8 cellular contexts compared by ENCODE assay signal in the genomic region with DNA sequence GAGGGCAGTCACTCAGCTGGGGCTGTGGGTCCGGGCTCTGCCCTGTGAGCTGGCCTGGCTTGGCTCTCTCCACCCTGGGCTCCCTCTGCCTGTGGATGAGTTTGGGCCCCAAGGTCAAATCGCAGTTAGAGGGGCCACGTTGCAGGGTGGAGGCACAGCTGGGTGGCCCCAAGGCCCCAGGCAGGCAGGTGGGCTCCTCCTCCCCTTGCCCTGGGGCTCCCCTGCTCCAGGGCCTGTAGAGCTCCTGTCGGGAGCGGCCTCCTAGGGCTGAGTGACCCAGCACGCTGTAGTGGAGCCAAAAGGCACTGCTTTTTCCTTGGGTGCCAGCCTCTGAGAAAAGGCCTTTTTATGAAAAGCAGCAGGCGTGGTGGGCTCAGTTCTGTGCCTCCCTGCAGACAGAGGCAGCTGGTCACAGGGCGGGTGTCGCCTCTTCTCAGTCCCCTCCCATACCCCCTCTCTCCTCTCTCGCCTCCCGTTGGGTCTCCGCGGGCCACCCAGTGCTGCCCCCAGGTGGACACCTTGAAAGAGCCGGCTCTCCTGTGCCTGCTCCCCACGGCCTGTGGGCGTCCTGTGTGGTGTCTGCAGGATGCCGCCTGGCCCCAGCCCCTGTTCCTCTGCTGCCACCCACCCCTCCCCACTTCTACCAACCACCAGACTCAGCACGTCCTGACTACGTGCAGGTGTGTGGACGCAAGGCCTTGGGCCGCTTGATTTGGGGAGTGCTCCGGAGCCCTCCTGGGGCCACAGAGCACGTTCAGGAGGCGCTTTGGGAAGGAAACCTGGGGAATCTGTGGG. TPM values are rescaled to one million over a fixed set of nuclear protein-coding genes. Genes with fewer than 3 reads are reported as not detected.
DNase-seq lines count a peak whose midpoint lies in the region; ATAC-seq and TF ChIP-seq lines count a peak whose summit lies in the region.

No MANE protein-coding gene starts in this region.

- H3K4me3 ChIP-seq in A673 (ENCODE audit: low read depth, low read length, poor library complexity, severe bottlenecking) (no peak overlapping the region), epithelial cell of proximal tubule (ENCODE audit: low read depth, low read length) (no peak overlapping the region), thoracic aorta (no peak overlapping the region)

- in situ Hi-C loops in GM13977 (cut with MboI; ENCODE audit: low pct_unique_long_range_greater_than_20kb, low sequenced_read_pairs, unreplicated experiment), result no loop called here

- H3K4me3 Mint-ChIP-seq in nephron, result no peak overlapping the region

- POLR2A ChIA-PET in A673 (lab: Charles Lee; ENCODE audit: low non-redundant PET), result no interaction called here

- H3K4me1 ChIP-seq in A673 (ENCODE audit: insufficient read depth, low read length, poor library complexity, severe bottlenecking), result no peaks in the 10 kb centered on the region
- peaks cover 0 to 8% of the 10 kb centered on the region in 2 donors for H3K4me1 ChIP-seq in thoracic aorta (ENCODE audit: control insufficient read depth in 1 of 2, low read depth in 2 of 2)

- H3K27ac Mint-ChIP-seq in nephron, result no peak overlapping the region

- no TSS peak for BruUV-seq in A673 (replicated peaks; lab: Mats Ljungman, UMichigan)

- no peak for ATAC-seq in thoracic aorta (ENCODE audit: insufficient number of reproducible peaks, low FRiP score, low read depth)

- no peaks in the 10 kb centered on the region for H3K27me3 Mint-ChIP-seq in nephron (ENCODE audit: low read depth)

- CTCF ChIA-PET in A673 (lab: Charles Lee), result interaction anchor here (0.6 to 1.0 kb wide), 2 partner anchors 135 to 146 kb away, joined by 3 to 5 read pairs; no protein-coding TSS in a partner anchor

- H3K27ac ChIP-seq in A673 (ENCODE audit: low read depth, low read length, poor library complexity, severe bottlenecking) (peak overlapping the region; percentile 50), thoracic aorta (no peak overlapping the region)

- DNase-seq in A673 (ENCODE audit: low spot score) (peak; percentile 77), GM13977 (ENCODE audit: low spot score) (peak; percentile 89), NCI-H345 (lab: John Stamatoyannopoulos, UW) (peak; percentile 37), epithelial cell of proximal tubule (ENCODE audit: low read depth) (no peak), thoracic aorta (ENCODE audit: low spot score) (no peak), ureter (ENCODE audit: low spot score) (no peak)
- DNase-seq in activated CD8-positive, alpha-beta memory T cell treated with anti-CD3 and anti-CD28 coated beads for 4 hours (ENCODE audit: low read depth in 2 of 2), result peak; percentile 30 to 56

- H3K27me3 ChIP-seq in A673 (replicated peaks; ENCODE audit: insufficient read depth, low read depth, low read length, poor library complexity) (no peaks in the 10 kb centered on the region), thoracic aorta (replicated peaks; ENCODE audit: insufficient read depth) (no peaks in the 10 kb centered on the region)

- H3K9me3 ChIP-seq in A673 (ENCODE audit: low read depth, low read length, poor library complexity, severe bottlenecking) (no peaks in the 10 kb centered on the region), thoracic aorta (no peaks in the 10 kb centered on the region)

- peaks cover 11% of the 10 kb centered on the region for H3K4me1 Mint-ChIP-seq in nephron

- no peaks in the 10 kb centered on the region for H3K9me3 Mint-ChIP-seq in nephron

- TF ChIP-seq CTCF in A673 (conservative IDR thresholded peaks at IDR 0.05; ENCODE audit: low read depth, low read length), result peak; percentile 74
- peak; percentile 80 for TF ChIP-seq CTCF in GM13977 (IDR thresholded peaks at IDR 0.05; ENCODE audit: extremely low read depth, insufficient read depth, missing control alignments)
- peak; percentile 75 for TF ChIP-seq CTCF in epithelial cell of proximal tubule (conservative IDR thresholded peaks at IDR 0.05; ENCODE audit: low read depth, low read length)
- TF ChIP-seq CTCF in nephron (IDR thresholded peaks at IDR 0.05; ENCODE audit: unreplicated experiment in 3 of 3), result peak; percentile 49 to 73 (median 73)
- peak; percentile 50 for TF ChIP-seq CTCF in thoracic aorta (IDR thresholded peaks at IDR 0.05)

- intact Hi-C loops in A673 (cut with micrococcal nuclease; ENCODE audit: unreplicated experiment), result no loop called here

- H3K36me3 Mint-ChIP-seq in nephron (ENCODE audit: low read depth), result peaks cover 43% of the 10 kb centered on the region

- H3K36me3 ChIP-seq in A673 (ENCODE audit: insufficient read depth, low read length, poor library complexity, severe bottlenecking) (peaks cover 20% of the 10 kb centered on the region), thoracic aorta (peaks cover 4% of the 10 kb centered on the region)

RNA-seq across cellular contexts. Expression of a gene that starts 13.2 kb away (rescaled TPM):
- total RNA-seq in A673 (2021) (34.7 and 39.6 TPM in 2 replicates), epithelial cell of proximal tubule (10.2 and 11.4 TPM in 2 replicates), thoracic aorta (10 to 100 TPM; 10.7 to 21.7 TPM), ureter (15.6 TPM)

RNA-seq across cellular contexts. Expression of a gene that starts 13.6 kb away (rescaled TPM):
- total RNA-seq in A673 (2021), result 555 and 593 TPM in 2 replicates
- 541 and 587 TPM in 2 replicates for total RNA-seq in epithelial cell of proximal tubule
- total RNA-seq in thoracic aorta, result 100 to 1,000 TPM; 185 to 228 TPM
- total RNA-seq in ureter, result 181 TPM

RNA-seq across cellular contexts. Expression of a gene that starts 26.0 kb away (rescaled TPM):
- total RNA-seq in A673 (2021), result 40.9 and 48.1 TPM in 2 replicates
- 14.9 and 23.4 TPM in 2 replicates for total RNA-seq in epithelial cell of proximal tubule
- 10 to 100 TPM; 28.0 to 41.8 TPM for total RNA-seq in thoracic aorta
- total RNA-seq in ureter, result 35.5 TPM

RNA-seq across cellular contexts. Expression of a gene that starts 34.5 kb away (rescaled TPM):
- total RNA-seq in A673 (2021), result 72.5 and 80.2 TPM in 2 replicates
- 16.3 and 23.3 TPM in 2 replicates for total RNA-seq in epithelial cell of proximal tubule
- 10 to 100 TPM; 11.4 to 38.7 TPM for total RNA-seq in thoracic aorta
- 39.0 TPM for total RNA-seq in ureter

Comparison
In these comparisons a context has a peak if more than half of its experiments do, and no peak if none do; other contexts are left out.
1. DNase-seq: peak in A673 (single experiment), GM13977 (single experiment), NCI-H345 (single experiment) and activated CD8-positive, alpha-beta memory T cell treated with anti-CD3 and anti-CD28 coated beads for 4 hours (2 of 2); none in epithelial cell of proximal tubule (single experiment), thoracic aorta (single experiment) and ureter (single experiment).
2. Peak in every context shown above with its lines, with median percentiles within 50 percentile points of each other: CTCF ChIP-seq.